Comparison of ENCODE assay signal across 19 cellular contexts in genomic region chr10:110967645-110968044, GRCh38. TPM values are rescaled to one million over a fixed set of nuclear protein-coding genes. Genes with fewer than 3 reads are reported as not detected.
A peak's percentile ranks its signal among the peaks of the same experiment; 100 is the strongest.
DNase-seq lines count a peak whose midpoint lies in the region; ATAC-seq, FAIRE-seq and TF ChIP-seq lines count a peak whose summit lies in the region.
"Had no signal": no experiment of that assay in that cellular context is flagged by ENCODE, and none has a peak within 500 bp of the region (broad histone marks: within the 10 kb centered on the region; RNA-seq: fewer than 3 reads in every experiment).

No MANE protein-coding gene starts in this region.

- H3K4me1 Mint-ChIP-seq in CD8-positive, alpha-beta memory T cell, result peaks cover 62 to 90% (median 83%) of the 10 kb centered on the region in 3 donors

- no peaks in the 10 kb centered on the region for H3K9me3 Mint-ChIP-seq in CD8-positive, alpha-beta memory T cell
- H3K9me3 Mint-ChIP-seq: CD14-positive monocyte, natural killer cell, WTC11 had no signal

- intact Hi-C loops in uterus (cut with DNase I; ENCODE audit: low total_unique reads), result no loop called here

- no peaks in the 10 kb centered on the region for H3K27me3 Mint-ChIP-seq in CD8-positive, alpha-beta memory T cell

- H3K36me3 ChIP-seq in uterus, result no peaks in the 10 kb centered on the region
- no peaks in the 10 kb centered on the region for H3K36me3 ChIP-seq in CD8-positive, alpha-beta memory T cell (ENCODE audit: insufficient read depth, low read length)
- H3K36me3 ChIP-seq in H7 (replicated peaks; ENCODE audit: control insufficient read depth, insufficient read depth, low read length), result no peaks in the 10 kb centered on the region

- H3K27me3 ChIP-seq in uterus (no peaks in the 10 kb centered on the region), H7 (ENCODE audit: control insufficient read depth, insufficient read depth, low read length) (no peaks in the 10 kb centered on the region)
- no peaks in the 10 kb centered on the region for H3K27me3 ChIP-seq in CD8-positive, alpha-beta memory T cell (ENCODE audit: insufficient read depth, low read length, poor library complexity, severe bottlenecking)
- H3K27me3 ChIP-seq: hepatocyte had no signal

- no peak overlapping the region for H3K27ac ChIP-seq in uterus
- H3K27ac ChIP-seq in CD8-positive, alpha-beta memory T cell (ENCODE audit: low read depth, low read length), result no peak overlapping the region
- H3K27ac ChIP-seq: GM23248, hepatocyte had no signal

- H3K27ac Mint-ChIP-seq in CD8-positive, alpha-beta memory T cell, result no peak overlapping the region
- H3K27ac Mint-ChIP-seq: natural killer cell, WTC11 had no signal

- peak; percentile 34 for FAIRE-seq in A204.1 (lab: Jason Lieb, UNC)
- FAIRE-seq: keratinocyte had no signal

- H3K4me3 Mint-ChIP-seq in CD8-positive, alpha-beta memory T cell, result no peak overlapping the region
- H3K4me3 Mint-ChIP-seq: CD14-positive monocyte, natural killer cell, WTC11 had no signal

- no peaks in the 10 kb centered on the region for H3K9me3 ChIP-seq in uterus
- no peaks in the 10 kb centered on the region for H3K9me3 ChIP-seq in CD8-positive, alpha-beta memory T cell (ENCODE audit: low read length)

- TF ChIP-seq CTCF in uterus (IDR thresholded peaks at IDR 0.05), result no peak

- POLR2A ChIA-PET in CD8-positive, alpha-beta memory T cell (lab: Charles Lee), result interaction anchor here (0.8 kb wide), 1 partner anchor 49 kb away, joined by 3 read pairs; the partner anchor contains the start of gene BBIP1

- ATAC-seq in GM18907 (IDR thresholded peaks at IDR 0.05; ENCODE audit: unreplicated experiment) (peak; percentile 63), HG02798 (IDR thresholded peaks at IDR 0.05; ENCODE audit: poor library complexity, unreplicated experiment) (peak; percentile 59), HG03457 (IDR thresholded peaks at IDR 0.05; ENCODE audit: unreplicated experiment) (peak; percentile 54)
- ATAC-seq: natural killer cell, WTC11 had no signal

- TF ChIP-seq POLR2A in uterus (IDR thresholded peaks at IDR 0.05), result no peak

- H3K4me3 ChIP-seq in uterus, result no peak overlapping the region
- no peak overlapping the region for H3K4me3 ChIP-seq in CD8-positive, alpha-beta memory T cell (ENCODE audit: low read length)
- H3K4me3 ChIP-seq in H7 (ENCODE audit: insufficient read depth, low read depth, low read length), result no peak overlapping the region
- H3K4me3 ChIP-seq: GM23248, hepatocyte had no signal

- CTCF ChIA-PET in CD8-positive, alpha-beta memory T cell (lab: Charles Lee), result no interaction called here

- no peaks in the 10 kb centered on the region for H3K4me1 ChIP-seq in uterus
- peaks cover 8% of the 10 kb centered on the region for H3K4me1 ChIP-seq in CD8-positive, alpha-beta memory T cell (ENCODE audit: insufficient read depth, low read length)

- H3K36me3 Mint-ChIP-seq in CD8-positive, alpha-beta memory T cell, result peaks cover 0 to 10% (median 6%) of the 10 kb centered on the region in 3 donors
- H3K36me3 Mint-ChIP-seq: WTC11 had no signal

- DNase-seq in uterus (no peak), mucosa of gallbladder (ENCODE audit: low spot score) (no peak), H7 (no peak)
- no peak for DNase-seq in CD8-positive, alpha-beta memory T cell
- DNase-seq: activated effector memory CD4-positive, alpha-beta T cell treated with anti-CD3 and anti-CD28 coated beads, Interleukin-2, amount 50 U/mL, for 16 hours; natural killer cell; NCI-H1694 treated with DMSO at 0.1 percent for 48 hours; NCI-H446 treated with DMSO at 0.1 percent for 48 hours; Right ventricle myocardium superior; trophoblast cell had no signal

RNA-seq across cellular contexts. Expression of gene SHOC2, which starts 48.2 kb away (rescaled TPM):
- total RNA-seq in uterus (100 to 1,000 TPM in 2 of 4 donors, 10 to 100 TPM in 2; 21.3 to 114 (median 92.5) TPM), mucosa of gallbladder (75.1 TPM)
- 10 to 100 TPM; 57.4 to 63.1 TPM for total RNA-seq in CD8-positive, alpha-beta memory T cell
- 57.5 TPM for polyA plus RNA-seq in CD8-positive, alpha-beta memory T cell
- 17.5 and 19.3 TPM in 2 replicates for total RNA-seq in H7 (2014; rRNA removed; shearing (Covaris generic))

RNA-seq across cellular contexts. Expression of gene BBIP1, which starts 48.7 kb away (rescaled TPM):
- total RNA-seq in uterus (10 to 100 TPM in 3 of 4 donors, 1 to 10 TPM in 1; 10.0 to 36.4 (median 29.4) TPM), mucosa of gallbladder (23.7 TPM)
- 10 to 100 TPM; 36.4 to 41.1 TPM for total RNA-seq in CD8-positive, alpha-beta memory T cell
- 34.9 TPM for polyA plus RNA-seq in CD8-positive, alpha-beta memory T cell
- 15.9 and 24.1 TPM in 2 replicates for total RNA-seq in H7 (2014; rRNA removed; shearing (Covaris generic))
